ENCODE assay signal across 8 cellular contexts in the genomic region with DNA sequence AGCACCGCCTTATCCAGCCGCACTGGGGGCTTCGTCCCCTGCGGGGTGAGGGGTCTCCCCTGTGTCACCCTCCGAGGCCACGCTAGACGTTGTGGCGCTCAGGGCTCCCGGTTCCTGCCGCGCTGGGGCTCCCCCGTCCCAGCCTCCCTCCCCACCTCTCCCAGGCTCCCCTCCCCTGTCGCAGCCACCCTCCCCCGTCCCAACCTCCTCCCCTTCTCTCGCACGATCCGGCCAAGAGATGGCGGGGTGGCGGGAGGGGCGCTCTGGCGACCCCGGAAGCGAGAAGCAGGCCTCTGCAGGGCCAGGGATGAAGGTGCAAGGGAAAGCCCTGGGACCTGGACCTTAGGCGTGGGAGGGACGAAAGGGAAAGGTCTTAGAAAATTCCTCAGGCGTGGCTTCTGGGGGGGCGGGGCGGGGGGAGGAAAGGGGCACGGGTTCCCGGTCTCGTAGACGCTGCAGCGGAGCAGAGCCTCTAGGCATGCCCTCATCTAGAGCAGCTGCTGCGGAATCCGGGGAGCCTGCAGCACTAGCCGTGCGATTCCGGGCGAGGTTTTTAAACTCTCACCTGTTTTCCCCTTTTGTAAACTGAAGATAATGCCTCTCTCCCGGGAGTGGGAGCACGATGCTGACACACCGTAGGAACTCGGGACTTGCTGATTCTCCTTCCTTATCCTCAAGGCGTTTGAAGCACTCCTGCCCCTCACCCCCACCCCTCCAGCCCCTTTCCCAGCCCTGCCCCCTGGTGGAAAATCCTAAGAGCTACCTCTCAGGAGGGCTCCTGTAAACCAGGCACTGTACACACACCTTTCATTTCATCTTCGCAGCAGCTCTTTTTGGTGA. TPM values are rescaled to one million over a fixed set of nuclear protein-coding genes. Genes with fewer than 3 reads are reported as not detected.
DNase-seq lines count a peak whose midpoint lies in the region; TF ChIP-seq lines count a peak whose summit lies in the region.

No MANE protein-coding gene starts in this region.

- POLR2A ChIA-PET in GM10248 (lab: Yijun Ruan, JAX): interaction anchor here (0.6 kb wide), 1 partner anchor 21 kb away, joined by 5 read pairs; no protein-coding TSS in a partner anchor

- CTCF ChIA-PET in GM10248 (lab: Yijun Ruan, JAX): interaction anchor here (0.9 to 5.7 kb wide), 9 partner anchors 11 to 687 kb away, joined by 3 to 45 read pairs (median 4); no protein-coding TSS in a partner anchor

- H3K4me3 Mint-ChIP-seq in endothelial cell (ENCODE audit: unreplicated experiment): peak overlapping the region; percentile 37

- TF ChIP-seq EP300 in tibial nerve (IDR thresholded peaks at IDR 0.05): no peak

- H3K36me3 ChIP-seq in H7 (replicated peaks; ENCODE audit: control insufficient read depth, insufficient read depth, low read length) (no peaks in the 10 kb centered on the region), muscle layer of duodenum (ENCODE audit: control insufficient read depth in 1 of 2, insufficient read depth in 2 of 2, low read length in 2 of 2) (no peaks in the 10 kb centered on the region), tibial nerve (no peaks in the 10 kb centered on the region)

- H3K4me1 ChIP-seq in muscle layer of duodenum (ENCODE audit: control insufficient read depth in 1 of 2, insufficient read depth in 2 of 2, low read length in 2 of 2) (peaks cover 4 to 6% of the 10 kb centered on the region in 2 donors), tibial nerve (peaks cover 0 to 32% (median 13%) of the 10 kb centered on the region in 4 donors)

- peaks cover 34% of the 10 kb centered on the region for H3K27me3 Mint-ChIP-seq in endothelial cell (ENCODE audit: unreplicated experiment)

- WGBS in tibial nerve, 2 donors: 3% methylated on average over 28 to 39 of the region's 45 CpGs

- H3K27me3 ChIP-seq in H7 (ENCODE audit: control insufficient read depth, insufficient read depth, low read length) (peaks cover 66% of the 10 kb centered on the region), muscle layer of duodenum (ENCODE audit: low read depth, low read length) (peaks cover 3% of the 10 kb centered on the region), tibial nerve (peaks cover 0 to 37% of the 10 kb centered on the region in 2 donors)

- peak overlapping the region; percentile 62 for H3K4me3 ChIP-seq in H7 (ENCODE audit: insufficient read depth, low read depth, low read length)
- H3K4me3 ChIP-seq in muscle layer of duodenum (ENCODE audit: low read depth in 1 of 2, low read length in 2 of 2): peak overlapping the region; percentile 55 to 67
- peak overlapping the region; percentile 32 to 61 (median 52) for H3K4me3 ChIP-seq in tibial nerve

- no peak for TF ChIP-seq POLR2A in tibial nerve (IDR thresholded peaks at IDR 0.05)

- H3K27ac Mint-ChIP-seq in endothelial cell (ENCODE audit: unreplicated experiment): no peak overlapping the region

- DNase-seq in GM10248 (ENCODE audit: extremely low spot score) (peak; percentile 61), H7 (peak; percentile 95), NCI-H1417 (lab: John Stamatoyannopoulos, UW) (peak; percentile 37 to 90 (median 90)), endothelial cell (ENCODE audit: low spot score) (peak; percentile 47), tibial nerve (ENCODE audit: low spot score in 2 of 2) (no peak), GM19240 (ENCODE audit: insufficient read length, low spot score) (no peak)
- DNase-seq in activated CD4-positive, alpha-beta T cell treated with anti-CD3 and anti-CD28 coated beads, Interleukin-2, amount 50 U/mL, for 1 hour: peak; percentile 41

- TF ChIP-seq CTCF in GM10248 (IDR thresholded peaks at IDR 0.05; ENCODE audit: control extremely low read depth, extremely low read depth, low read depth, missing control alignments) (peak; percentile 24), endothelial cell (IDR thresholded peaks at IDR 0.05; ENCODE audit: unreplicated experiment) (peak; percentile 58), tibial nerve (IDR thresholded peaks at IDR 0.05) (peak in 1 of 5 experiments; percentile 41)

- H3K9me3 ChIP-seq in muscle layer of duodenum (ENCODE audit: control insufficient read depth in 1 of 2, low read length in 2 of 2) (no peaks in the 10 kb centered on the region), tibial nerve (no peaks in the 10 kb centered on the region)

- H3K36me3 Mint-ChIP-seq in endothelial cell (ENCODE audit: low read depth, unreplicated experiment): no peaks in the 10 kb centered on the region

- no peaks in the 10 kb centered on the region for H3K9me3 Mint-ChIP-seq in endothelial cell (ENCODE audit: unreplicated experiment)

- no peak overlapping the region for H3K27ac ChIP-seq in muscle layer of duodenum (ENCODE audit: low read length)
- peak overlapping the region in 3 of 4 donors; percentile 50 to 80 (median 58) for H3K27ac ChIP-seq in tibial nerve

- peaks cover 34% of the 10 kb centered on the region for H3K4me1 Mint-ChIP-seq in endothelial cell (ENCODE audit: unreplicated experiment)

RNA-seq across cellular contexts. Expression of a gene that starts 14.4 kb away (rescaled TPM):
- total RNA-seq in H7 (2014; rRNA removed; shearing (Covaris generic)): 0.04 and 0.35 TPM in 2 replicates
- 0.05 TPM for total RNA-seq in endothelial cell (ENCODE audit: unreplicated experiment)
- total RNA-seq in tibial nerve: 1 to 10 TPM in 2 of 4 donors, under 1 TPM in 2; 0.30 to 1.2 (median 0.76) TPM

RNA-seq across cellular contexts. Expression of a gene that starts 37.1 kb away (rescaled TPM):
- total RNA-seq in H7 (2014; rRNA removed; shearing (Covaris generic)): 0.07 TPM in 1 of 2 replicates, not detected in the other
- total RNA-seq in endothelial cell (ENCODE audit: unreplicated experiment): 0.13 TPM
- not detected for total RNA-seq in tibial nerve

RNA-seq across cellular contexts. Expression of a gene that starts 38.5 kb away (rescaled TPM):
- total RNA-seq in H7 (2014; rRNA removed; shearing (Covaris generic)): 0.07 TPM in 1 of 2 replicates, not detected in the other
- total RNA-seq in endothelial cell (ENCODE audit: unreplicated experiment) (not detected), tibial nerve (not detected)

Comparison
In these comparisons a context has a peak if more than half of its experiments do, and no peak if none do; other contexts are left out.
1. DNase-seq: peak in GM10248 (single experiment), H7 (single experiment), NCI-H1417 (3 of 3), activated CD4-positive, alpha-beta T cell treated with anti-CD3 and anti-CD28 coated beads, Interleukin-2, amount 50 U/mL, for 1 hour (single experiment) and endothelial cell (single experiment); none in tibial nerve (0 of 2) and GM19240 (single experiment).
2. Peak in every context shown above with its lines, with median percentiles within 50 percentile points of each other: H3K4me3 ChIP-seq.